9 cellular contexts compared by ENCODE assay signal in the genomic region with DNA sequence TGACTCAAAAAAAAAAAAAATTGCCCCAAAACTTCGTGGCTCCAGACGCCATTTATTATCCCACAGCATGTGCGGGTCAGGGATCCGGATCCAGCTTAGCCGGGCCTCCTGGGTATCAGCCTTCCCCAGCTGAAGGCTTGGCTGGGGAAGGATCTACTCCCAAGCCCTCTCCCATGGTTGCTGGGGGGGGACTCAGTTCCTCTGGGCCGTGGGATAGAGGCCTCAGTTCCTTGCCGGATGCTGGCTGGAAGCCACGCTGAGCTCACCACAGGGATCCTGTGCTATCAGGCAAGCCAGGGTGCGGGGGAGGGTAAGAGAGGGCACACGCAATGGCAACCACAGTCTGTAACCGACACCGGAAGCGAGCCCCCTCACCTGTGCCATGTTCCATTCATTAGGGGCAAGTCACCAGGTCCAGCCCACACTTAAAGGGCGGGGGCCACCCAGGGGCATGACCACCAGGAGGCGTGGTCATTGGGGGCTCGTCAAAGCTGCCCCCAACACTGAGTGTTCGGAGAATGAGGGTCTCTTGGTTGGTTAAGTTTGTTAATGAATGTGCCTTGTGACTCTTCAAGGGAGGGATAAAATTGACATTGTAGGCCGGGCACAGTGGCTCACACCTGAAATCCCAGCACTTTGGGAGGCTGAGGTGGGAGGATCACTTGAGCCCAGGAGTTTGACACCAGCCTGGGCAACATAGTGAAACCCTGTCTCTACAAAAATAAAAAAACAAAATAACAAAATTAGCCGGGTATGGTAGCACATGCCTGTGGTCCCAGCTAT.
DNase-seq lines count a peak whose midpoint lies in the region; ATAC-seq and TF ChIP-seq lines count a peak whose summit lies in the region.
"Had no signal": no experiment of that assay in that cellular context is flagged by ENCODE, and none has a peak within 500 bp of the region (broad histone marks: within the 10 kb centered on the region; RNA-seq: fewer than 3 reads in every experiment).

No MANE protein-coding gene starts in this region.

- POLR2A ChIA-PET in SK-N-SH (lab: Yijun Ruan, JAX) = interaction anchor here (0.6 kb wide), 1 partner anchor 106 kb away, joined by 3 read pairs; no protein-coding TSS in a partner anchor

- ATAC-seq in SK-N-SH treated with all-trans-retinoic acid at 6 μM for 48 hours (peak; percentile 65), HG03432 (IDR thresholded peaks at IDR 0.05; ENCODE audit: unreplicated experiment) (no peak)

- H3K36me3 ChIP-seq in SK-N-SH (replicated peaks in 1 of 2; ENCODE audit: control insufficient read depth in 1 of 2, insufficient read depth in 2 of 2, low read length in 1 of 2) (no peaks in the 10 kb centered on the region), spleen (no peaks in the 10 kb centered on the region)

- no peak overlapping the region for H3K27ac Mint-ChIP-seq in glutamatergic neuron (ENCODE audit: unreplicated experiment)
- H3K27ac Mint-ChIP-seq: stimulated activated naive CD8-positive, alpha-beta T cell treated with anti-CD3 and anti-CD28 coated beads, Interleukin-15, Interleukin-2, amounts not matched to agents 100 ng/mL and 50 ng/mL, for 24 hours had no signal

- H3K4me2 ChIP-seq in SK-N-SH = no peak overlapping the region; the same call in 1 of the 2 replicates

- H3K27me3 Mint-ChIP-seq in glutamatergic neuron (ENCODE audit: unreplicated experiment) = peaks cover 10% of the 10 kb centered on the region
- H3K27me3 Mint-ChIP-seq: stimulated activated naive CD8-positive, alpha-beta T cell treated with anti-CD3 and anti-CD28 coated beads, Interleukin-15, Interleukin-2, amounts not matched to agents 100 ng/mL and 50 ng/mL, for 24 hours had no signal

- H3K4me3 ChIP-seq in SK-N-SH (ENCODE audit: low read depth in 2 of 2, low read length in 1 of 2) (no peak overlapping the region), spleen (no peak overlapping the region)

- H4K20me1 ChIP-seq in SK-N-SH (ENCODE audit: insufficient read depth) = no peaks in the 10 kb centered on the region

- H3K9me3 Mint-ChIP-seq in glutamatergic neuron (ENCODE audit: unreplicated experiment) = peaks cover 4% of the 10 kb centered on the region
- H3K9me3 Mint-ChIP-seq: stimulated activated naive CD8-positive, alpha-beta T cell treated with anti-CD3 and anti-CD28 coated beads, Interleukin-15, Interleukin-2, amounts not matched to agents 100 ng/mL and 50 ng/mL, for 24 hours had no signal

- no peak for TF ChIP-seq POLR2A in spleen (IDR thresholded peaks at IDR 0.05)

- TF ChIP-seq CTCF in SK-N-SH (IDR thresholded peaks at IDR 0.05) (no peak), glutamatergic neuron (IDR thresholded peaks at IDR 0.05; ENCODE audit: partially characterized antibody, unreplicated experiment) (no peak), spleen (IDR thresholded peaks at IDR 0.05 in 8 of 11, conservative IDR thresholded peaks at IDR 0.05 in 3 of 11) (no peak)

- intact Hi-C loops in spleen (cut with DNase I; ENCODE audit: low total_unique reads) = no loop called here

- TF ChIP-seq RAD21 in SK-N-SH (IDR thresholded peaks at IDR 0.05; ENCODE audit: low read length) = no peak

- DNase-seq in SK-N-SH (no peak), RPMI7951 (ENCODE audit: low read depth) (peak; percentile 70), glutamatergic neuron (peak; percentile 34), spleen (peak; percentile 63), occipital lobe (lab: John Stamatoyannopoulos, UW) (no peak), kidney tubule cell (ENCODE audit: low spot score) (no peak)

- H2AFZ ChIP-seq in SK-N-SH (ENCODE audit: low read depth) = no peak overlapping the region

- WGBS in SK-N-SH (ENCODE audit: low lambda C conversion rate) = 60% methylated on average over 8 of the region's 19 CpGs
- 46 to 59% (median 51%) methylated on average over 17 to 19 of the region's 19 CpGs for WGBS in spleen, 5 donors

- no peaks in the 10 kb centered on the region for H3K36me3 Mint-ChIP-seq in glutamatergic neuron (ENCODE audit: unreplicated experiment)

- peaks cover 7% of the 10 kb centered on the region for H3F3A ChIP-seq in SK-N-SH (replicated peaks; ENCODE audit: insufficient read depth)

- no peak overlapping the region for H3K9ac ChIP-seq in SK-N-SH

- H3K4me3 Mint-ChIP-seq in glutamatergic neuron (ENCODE audit: unreplicated experiment) = no peak overlapping the region
- H3K4me3 Mint-ChIP-seq: stimulated activated naive CD8-positive, alpha-beta T cell treated with anti-CD3 and anti-CD28 coated beads, Interleukin-15, Interleukin-2, amounts not matched to agents 100 ng/mL and 50 ng/mL, for 24 hours had no signal

- peaks cover 10% of the 10 kb centered on the region; the same call in 1 of the 2 replicates for H3K79me2 ChIP-seq in SK-N-SH (ENCODE audit: insufficient read depth)

- H3K27me3 ChIP-seq in SK-N-SH (ENCODE audit: insufficient read depth) (no peaks in the 10 kb centered on the region), spleen (replicated peaks in 1 of 7) (no peaks in the 10 kb centered on the region)

- TF ChIP-seq EP300 in SK-N-SH (IDR thresholded peaks at IDR 0.05; ENCODE audit: borderline replicate concordance in 1 of 2, low read depth in 1 of 2, low read length in 1 of 2) = no peak

- H3K4me1 ChIP-seq in SK-N-SH (ENCODE audit: control insufficient read depth in 1 of 2, insufficient read depth in 2 of 2, low read depth in 1 of 2, low read length in 1 of 2) = peaks cover 4 to 10% of the 10 kb centered on the region in 2 experiments; a peak in 1 of 4 replicates
- peaks cover 0 to 18% (median 7%) of the 10 kb centered on the region in 6 donors for H3K4me1 ChIP-seq in spleen

- CTCF ChIA-PET in SK-N-SH (lab: Yijun Ruan, JAX) = interaction anchor here (0.8 to 2.7 kb wide), 6 partner anchors 12 to 56 kb away, joined by 3 to 17 read pairs (median 4); no protein-coding TSS in a partner anchor

- no peaks in the 10 kb centered on the region for H3K9me2 ChIP-seq in SK-N-SH

- H3K27ac ChIP-seq in SK-N-SH (ENCODE audit: low read depth in 2 of 2, low read length in 1 of 2) = no peak overlapping the region
- no peak overlapping the region for H3K27ac ChIP-seq in spleen

- peaks cover 10% of the 10 kb centered on the region for H3K4me1 Mint-ChIP-seq in glutamatergic neuron (ENCODE audit: low read depth, unreplicated experiment)

- H3K9me3 ChIP-seq in SK-N-SH (no peaks in the 10 kb centered on the region), spleen (peaks cover 0 to 3% (median 0%) of the 10 kb centered on the region in 8 donors)

TF ChIP-seq in SK-N-SH treated with all-trans-retinoic acid at 6 μM for 48 hours, 23 proteins besides CTCF, POLR2A, EP300 and RAD21 (continues in another document):
- TF ChIP-seq SNAI2 (CRISPR knock-in tag; IDR thresholded peaks at IDR 0.05) (no peak), BACH2 (CRISPR knock-in tag; IDR thresholded peaks at IDR 0.05; ENCODE audit: borderline replicate concordance) (no peak), ZNF8 (CRISPR knock-in tag; IDR thresholded peaks at IDR 0.05) (no peak), TOX (CRISPR knock-in tag; IDR thresholded peaks at IDR 0.05; ENCODE audit: borderline replicate concordance) (no peak), ZC3H10 (CRISPR knock-in tag; IDR thresholded peaks at IDR 0.05) (no peak), ZNF565 (CRISPR knock-in tag; conservative IDR thresholded peaks at IDR 0.05; ENCODE audit: low read depth) (no peak), ZFP30 (CRISPR knock-in tag; IDR thresholded peaks at IDR 0.05) (no peak)
- TF ChIP-seq, protein P1, sequence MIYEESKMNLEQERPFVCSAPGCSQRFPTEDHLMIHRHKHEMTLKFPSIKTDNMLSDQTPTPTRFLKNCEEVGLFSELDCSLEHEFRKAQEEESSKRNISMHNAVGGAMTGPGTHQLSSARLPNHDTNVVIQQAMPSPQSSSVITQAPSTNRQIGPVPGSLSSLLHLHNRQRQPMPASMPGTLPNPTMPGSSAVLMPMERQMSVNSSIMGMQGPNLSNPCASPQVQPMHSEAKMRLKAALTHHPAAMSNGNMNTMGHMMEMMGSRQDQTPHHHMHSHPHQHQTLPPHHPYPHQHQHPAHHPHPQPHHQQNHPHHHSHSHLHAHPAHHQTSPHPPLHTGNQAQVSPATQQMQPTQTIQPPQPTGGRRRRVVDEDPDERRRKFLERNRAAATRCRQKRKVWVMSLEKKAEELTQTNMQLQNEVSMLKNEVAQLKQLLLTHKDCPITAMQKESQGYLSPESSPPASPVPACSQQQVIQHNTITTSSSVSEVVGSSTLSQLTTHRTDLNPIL (CRISPR knock-in tag; IDR thresholded peaks at IDR 0.05; ENCODE audit: low read depth) = no peak

TF ChIP-seq in SK-N-SH, 30 proteins besides CTCF, POLR2A, EP300 and RAD21 (continues in another document):
- TF ChIP-seq NFIC (IDR thresholded peaks at IDR 0.05; ENCODE audit: borderline replicate concordance) (no peak), SIN3A (IDR thresholded peaks at IDR 0.05; ENCODE audit: borderline replicate concordance, low read depth, low read length) (no peak), RCOR1 (IDR thresholded peaks at IDR 0.05; ENCODE audit: low read length) (no peak), RFX5 (IDR thresholded peaks at IDR 0.05; ENCODE audit: low read length) (no peak), EZH2phosphoT487 (IDR thresholded peaks at IDR 0.05; ENCODE audit: borderline replicate concordance, low read depth) (no peak), SMC3 (IDR thresholded peaks at IDR 0.05; ENCODE audit: low read depth, low read length) (no peak)
- TF ChIP-seq, protein P2, sequence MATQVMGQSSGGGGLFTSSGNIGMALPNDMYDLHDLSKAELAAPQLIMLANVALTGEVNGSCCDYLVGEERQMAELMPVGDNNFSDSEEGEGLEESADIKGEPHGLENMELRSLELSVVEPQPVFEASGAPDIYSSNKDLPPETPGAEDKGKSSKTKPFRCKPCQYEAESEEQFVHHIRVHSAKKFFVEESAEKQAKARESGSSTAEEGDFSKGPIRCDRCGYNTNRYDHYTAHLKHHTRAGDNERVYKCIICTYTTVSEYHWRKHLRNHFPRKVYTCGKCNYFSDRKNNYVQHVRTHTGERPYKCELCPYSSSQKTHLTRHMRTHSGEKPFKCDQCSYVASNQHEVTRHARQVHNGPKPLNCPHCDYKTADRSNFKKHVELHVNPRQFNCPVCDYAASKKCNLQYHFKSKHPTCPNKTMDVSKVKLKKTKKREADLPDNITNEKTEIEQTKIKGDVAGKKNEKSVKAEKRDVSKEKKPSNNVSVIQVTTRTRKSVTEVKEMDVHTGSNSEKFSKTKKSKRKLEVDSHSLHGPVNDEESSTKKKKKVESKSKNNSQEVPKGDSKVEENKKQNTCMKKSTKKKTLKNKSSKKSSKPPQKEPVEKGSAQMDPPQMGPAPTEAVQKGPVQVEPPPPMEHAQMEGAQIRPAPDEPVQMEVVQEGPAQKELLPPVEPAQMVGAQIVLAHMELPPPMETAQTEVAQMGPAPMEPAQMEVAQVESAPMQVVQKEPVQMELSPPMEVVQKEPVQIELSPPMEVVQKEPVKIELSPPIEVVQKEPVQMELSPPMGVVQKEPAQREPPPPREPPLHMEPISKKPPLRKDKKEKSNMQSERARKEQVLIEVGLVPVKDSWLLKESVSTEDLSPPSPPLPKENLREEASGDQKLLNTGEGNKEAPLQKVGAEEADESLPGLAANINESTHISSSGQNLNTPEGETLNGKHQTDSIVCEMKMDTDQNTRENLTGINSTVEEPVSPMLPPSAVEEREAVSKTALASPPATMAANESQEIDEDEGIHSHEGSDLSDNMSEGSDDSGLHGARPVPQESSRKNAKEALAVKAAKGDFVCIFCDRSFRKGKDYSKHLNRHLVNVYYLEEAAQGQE (IDR thresholded peaks at IDR 0.05; ENCODE audit: low read depth, low read length) = no peak

Comparison
In these comparisons a context has a peak if more than half of its experiments do, and no peak if none do; other contexts are left out.
1. DNase-seq: peak in RPMI7951 (single experiment), glutamatergic neuron (single experiment) and spleen (single experiment); none in SK-N-SH (single experiment), occipital lobe (single experiment) and kidney tubule cell (single experiment).